Comparison of ENCODE assay signal across 22 cellular contexts in genomic region chr14:61591862-61592261, GRCh38.
"Had no signal": no experiment of that assay in that cellular context is flagged by ENCODE, and none has a peak within 500 bp of the region (broad histone marks: within the 10 kb centered on the region; RNA-seq: fewer than 3 reads in every experiment).

No MANE protein-coding gene starts in this region.

- H3K36me3 Mint-ChIP-seq: natural killer cell had no signal

- ATAC-seq: activated T-cell treated with anti-CD3 and anti-CD28 coated beads, Interleukin-2, amount 50 U/mL, for 4 hours; gastroesophageal sphincter; left colon had no signal

- H3K27me3 Mint-ChIP-seq: activated naive CD4-positive, alpha-beta T cell treated with anti-CD3 and anti-CD28 coated beads, Interleukin-2, amount 50 U/mL, for 24 hours; stimulated activated naive CD8-positive, alpha-beta T cell treated with anti-CD3 and anti-CD28 coated beads, Interleukin-15, Interleukin-2, amounts not matched to agents 100 ng/mL and 50 ng/mL, for 24 hours had no signal

- H3K4me3 ChIP-seq: adrenal gland, gastroesophageal sphincter, heart right ventricle, skin epidermis, suprapubic skin had no signal

- H3K27ac Mint-ChIP-seq: activated CD4-positive, alpha-beta memory T cell treated with anti-CD3 and anti-CD28 coated beads, Interleukin-2, amount 10 ng/mL, durations not matched to agents 7 days and 5 days; activated naive CD4-positive, alpha-beta T cell treated with anti-CD3 and anti-CD28 coated beads, Interleukin-2, amount 50 U/mL, for 24 hours; natural killer cell; stimulated activated naive CD8-positive, alpha-beta T cell treated with anti-CD3 and anti-CD28 coated beads, Interleukin-15, Interleukin-2, amounts not matched to agents 100 ng/mL and 50 ng/mL, for 24 hours; type B pancreatic cell had no signal

- H3K9me3 Mint-ChIP-seq: activated naive CD4-positive, alpha-beta T cell treated with anti-CD3 and anti-CD28 coated beads, Interleukin-2, amount 50 U/mL, for 24 hours; natural killer cell had no signal

- H3K27ac ChIP-seq: adrenal gland, gastroesophageal sphincter, skin epidermis, suprapubic skin, VCaP had no signal

- H3K9me3 ChIP-seq: adrenal gland, suprapubic skin had no signal

- H3K27me3 ChIP-seq: adrenal gland, gastroesophageal sphincter, heart right ventricle, suprapubic skin had no signal

- DNase-seq: activated CD4-positive, alpha-beta memory T cell treated with anti-CD3 and anti-CD28 coated beads, Interleukin-2, amount 10 ng/mL, durations not matched to agents 7 days and 5 days; activated CD4-positive, alpha-beta T cell treated with anti-CD3 and anti-CD28 coated beads for 1 hour; activated effector memory CD4-positive, alpha-beta T cell treated with anti-CD3 and anti-CD28 coated beads, Interleukin-2, amount 50 U/mL, for 16 hours; activated T-cell treated with anti-CD3 and anti-CD28 coated beads, Interleukin-2, amount 50 U/mL, for 4 hours; erythroblast; heart right ventricle; left colon; natural killer cell; nucleus accumbens; posterior cingulate gyrus; stimulated activated CD4-positive, alpha-beta T cell treated with anti-CD3 and anti-CD28 coated beads, Interleukin-4, amount 100 ng/mL, for 24 hours; stimulated activated CD8-positive, alpha-beta memory T cell treated with anti-CD3 and anti-CD28 coated beads, Interleukin-4, amount 100 ng/mL, for 48 hours; T-helper 1 cell; T1000 had no signal

- H3K4me3 Mint-ChIP-seq: activated CD4-positive, alpha-beta memory T cell treated with anti-CD3 and anti-CD28 coated beads, Interleukin-2, amount 10 ng/mL, durations not matched to agents 7 days and 5 days; activated naive CD4-positive, alpha-beta T cell treated with anti-CD3 and anti-CD28 coated beads, Interleukin-2, amount 50 U/mL, for 24 hours; activated T-cell treated with anti-CD3 and anti-CD28 coated beads, Interleukin-2, amount 50 U/mL, for 4 hours; natural killer cell; stimulated activated naive CD8-positive, alpha-beta T cell treated with anti-CD3 and anti-CD28 coated beads, Interleukin-15, Interleukin-2, amounts not matched to agents 100 ng/mL and 50 ng/mL, for 24 hours; type B pancreatic cell had no signal

- H3K36me3 ChIP-seq: adrenal gland, gastroesophageal sphincter, heart right ventricle, suprapubic skin had no signal
